In the genomic region with DNA sequence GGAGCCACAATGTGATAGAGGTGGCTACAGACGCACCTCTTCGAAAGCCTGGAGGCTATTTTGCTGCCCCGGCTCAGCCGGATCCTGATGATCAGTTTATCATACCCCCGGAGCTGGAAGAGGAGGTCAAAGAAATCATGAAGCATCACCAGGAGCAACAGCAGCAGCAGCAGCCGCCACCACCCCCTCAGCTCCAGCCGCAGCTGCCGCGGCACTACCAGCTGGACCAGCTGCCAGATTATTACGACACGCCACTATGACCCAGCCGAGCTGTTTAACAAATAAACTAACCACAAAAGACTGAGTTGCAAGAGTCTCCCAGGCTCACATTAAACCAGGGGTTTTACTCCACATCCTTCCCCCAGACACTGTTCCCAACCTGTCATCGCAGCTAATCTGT, we compare ENCODE assay signal across 9 cellular contexts.
DNase-seq lines count a peak whose midpoint lies in the region; ATAC-seq and TF ChIP-seq lines count a peak whose summit lies in the region.
"Had no signal": no experiment of that assay in that cellular context is flagged by ENCODE, and none has a peak within 500 bp of the region (broad histone marks: within the 10 kb centered on the region; RNA-seq: fewer than 3 reads in every experiment).

No MANE protein-coding gene starts in this region.

- WGBS in right lobe of liver (ENCODE audit: insufficient coverage, low coverage, low lambda C conversion rate, missing lambda C conversion rate) = 21% methylated on average over 3 of the region's 13 CpGs

- intact Hi-C loops in right lobe of liver (cut with DNase I) = no loop called here

- no peaks in the 10 kb centered on the region for H3K9me3 ChIP-seq in right lobe of liver
- H3K9me3 ChIP-seq: thoracic aorta had no signal

- peaks cover 0 to 6% (median 0%) of the 10 kb centered on the region in 4 donors for H3K4me1 ChIP-seq in right lobe of liver

- no peaks in the 10 kb centered on the region for H3K27me3 ChIP-seq in right lobe of liver

- no peak overlapping the region for H3K4me3 ChIP-seq in NB4 (ENCODE audit: low read depth, low read length)
- H3K4me3 ChIP-seq in right lobe of liver = no peak overlapping the region
- H3K4me3 ChIP-seq: thoracic aorta had no signal

- H3K36me3 ChIP-seq in right lobe of liver = peaks cover 0 to 30% (median 9%) of the 10 kb centered on the region in 4 donors

- TF ChIP-seq POLR2A in NB4 (IDR thresholded peaks at IDR 0.05; ENCODE audit: extremely low read depth, insufficient read length) = no peak
- TF ChIP-seq POLR2A in right lobe of liver (IDR thresholded peaks at IDR 0.05) = no peak

- ATAC-seq in right lobe of liver (peak; percentile 86 to 92 (median 91)), GM21723 (IDR thresholded peaks at IDR 0.05; ENCODE audit: unreplicated experiment) (no peak), GM21576 (IDR thresholded peaks at IDR 0.05; ENCODE audit: unreplicated experiment) (no peak)

- DNase-seq in AML-193 (lab: John Stamatoyannopoulos, UW) = peak; percentile 86 to 88
- DNase-seq in NB4 (ENCODE audit: low read depth) = peak; percentile 95
- DNase-seq in SW480 (ENCODE audit: low spot score) = peak; percentile 7
- DNase-seq in right lobe of liver = peak; percentile 75 to 83 (median 79)
- no peak for DNase-seq in stimulated activated CD4-positive, alpha-beta T cell treated with anti-CD3 and anti-CD28 coated beads, Interleukin-15, amount 100 ng/mL, for 24 hours
- DNase-seq in activated CD8-positive, alpha-beta memory T cell treated with anti-CD3 and anti-CD28 coated beads, Interleukin-2, amount 50 U/mL, for 48 hours = no peak

- TF ChIP-seq CTCF in NB4 (IDR thresholded peaks at IDR 0.05; ENCODE audit: low read depth, low read length) (no peak), right lobe of liver (IDR thresholded peaks at IDR 0.05) (no peak)

- H3K27ac ChIP-seq in right lobe of liver = peak overlapping the region in 1 of 3 donors; percentile 22
- H3K27ac ChIP-seq: thoracic aorta had no signal

Comparison
In these comparisons a context has a peak if more than half of its experiments do, and no peak if none do; other contexts are left out.
1. DNase-seq: peak in AML-193 (2 of 2), NB4 (single experiment), SW480 (single experiment) and right lobe of liver (3 of 3); none in stimulated activated CD4-positive, alpha-beta T cell treated with anti-CD3 and anti-CD28 coated beads, Interleukin-15, amount 100 ng/mL, for 24 hours (single experiment) and activated CD8-positive, alpha-beta memory T cell treated with anti-CD3 and anti-CD28 coated beads, Interleukin-2, amount 50 U/mL, for 48 hours (single experiment).
2. ATAC-seq: peak in right lobe of liver (4 of 4); none in GM21723 (single experiment) and GM21576 (single experiment).